ENCODE assay signal across 8 cellular contexts in the genomic region with DNA sequence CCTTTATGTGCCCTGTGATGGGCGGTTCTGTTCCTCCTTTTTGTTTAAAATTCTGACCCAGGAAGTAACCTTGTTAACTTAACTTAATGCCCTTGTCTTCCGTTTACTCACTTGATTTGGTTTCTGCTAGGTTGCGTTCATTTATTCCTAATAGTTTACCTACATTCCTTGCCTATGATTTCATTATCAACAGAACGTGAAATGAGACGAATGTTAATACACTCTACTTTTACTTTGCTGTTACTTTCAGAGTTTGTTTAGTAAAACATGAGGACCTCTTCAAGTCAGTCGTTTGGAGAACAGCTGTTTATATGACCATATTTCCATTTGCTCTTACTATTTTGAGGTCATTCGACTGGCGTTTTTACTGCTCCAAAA. TPM values are rescaled to one million over a fixed set of nuclear protein-coding genes. Genes with fewer than 3 reads are reported as not detected.
DNase-seq lines count a peak whose midpoint lies in the region; ATAC-seq and TF ChIP-seq lines count a peak whose summit lies in the region.

No MANE protein-coding gene starts in this region.

- peaks cover 21% of the 10 kb centered on the region for H3K4me1 Mint-ChIP-seq in CD4-positive, alpha-beta T cell (ENCODE audit: low read depth)
- peaks cover 19% of the 10 kb centered on the region for H3K4me1 Mint-ChIP-seq in neural crest cell

- no peak for ATAC-seq in CD4-positive, alpha-beta T cell (ENCODE audit: poor library complexity)
- ATAC-seq in HG03159 (IDR thresholded peaks at IDR 0.05; ENCODE audit: unreplicated experiment): no peak
- ATAC-seq in HG03280 (IDR thresholded peaks at IDR 0.05; ENCODE audit: unreplicated experiment): no peak
- ATAC-seq in GM18861 (IDR thresholded peaks at IDR 0.05; ENCODE audit: unreplicated experiment): no peak

- POLR2A ChIA-PET in CD4-positive, alpha-beta T cell (lab: Charles Lee): interaction anchor here (0.6 to 2.0 kb wide), 4 partner anchors 17 to 286 kb away, joined by 3 to 47 read pairs (median 11); partner anchors contain the start of genes PTPN2 and SEH1L

- H3K36me3 Mint-ChIP-seq in CD4-positive, alpha-beta T cell (ENCODE audit: low read depth): peaks cover 18% of the 10 kb centered on the region
- H3K36me3 Mint-ChIP-seq in neural crest cell (ENCODE audit: low read depth): no peaks in the 10 kb centered on the region

- CTCF ChIA-PET in CD4-positive, alpha-beta T cell (lab: Charles Lee): interaction anchor here (0.8 kb wide), 1 partner anchor 44 kb away, joined by 5 read pairs; the partner anchor contains the start of gene SEH1L

- H3K4me3 ChIP-seq in LNCaP clone FGC (ENCODE audit: low read depth, low read length): peak overlapping the region; percentile 90
- peak overlapping the region; percentile 85 for H3K4me3 ChIP-seq in effector memory CD4-positive, alpha-beta T cell (ENCODE audit: insufficient read depth, low read depth, low read length, poor library complexity, severe bottlenecking)

- intact Hi-C loops in CD4-positive, alpha-beta T cell (cut with DNase I, micrococcal nuclease): loop anchor here (1.0 to 10.0 kb wide), 7 partner anchors 43 to 735 kb away; partner anchors contain the start of genes SEH1L (in 2 of the 2), AFG3L2 (in 1 of the 2), CEP76 (in 1 of the 2) and FAM210A (in 1 of the 2)

- H3K36me3 ChIP-seq in effector memory CD4-positive, alpha-beta T cell (ENCODE audit: control insufficient read depth, insufficient read depth, low read length): no peaks in the 10 kb centered on the region

- peak overlapping the region; percentile 84 for H3K27ac ChIP-seq in CD4-positive, alpha-beta T cell (ENCODE audit: low read depth, low read length)
- H3K27ac ChIP-seq in effector memory CD4-positive, alpha-beta T cell (ENCODE audit: insufficient read depth, low read length, poor library complexity, severe bottlenecking): peak overlapping the region; percentile 89

- H3K9me3 ChIP-seq in CD4-positive, alpha-beta T cell (ENCODE audit: control insufficient read depth, low read length): no peaks in the 10 kb centered on the region
- no peaks in the 10 kb centered on the region for H3K9me3 ChIP-seq in effector memory CD4-positive, alpha-beta T cell (ENCODE audit: control insufficient read depth, low read length)

- H3K4me3 Mint-ChIP-seq in CD4-positive, alpha-beta T cell: no peak overlapping the region
- no peak overlapping the region for H3K4me3 Mint-ChIP-seq in neural crest cell

- H3K9me3 Mint-ChIP-seq in CD4-positive, alpha-beta T cell: no peaks in the 10 kb centered on the region
- H3K9me3 Mint-ChIP-seq in neural crest cell: no peaks in the 10 kb centered on the region

- H3K4me1 ChIP-seq in effector memory CD4-positive, alpha-beta T cell (ENCODE audit: control insufficient read depth, insufficient read depth, low read length, poor library complexity, severe bottlenecking): peaks cover 10% of the 10 kb centered on the region

- H3K27me3 Mint-ChIP-seq in CD4-positive, alpha-beta T cell: no peaks in the 10 kb centered on the region
- no peaks in the 10 kb centered on the region for H3K27me3 Mint-ChIP-seq in neural crest cell (ENCODE audit: low read depth)

- no peaks in the 10 kb centered on the region for H3K27me3 ChIP-seq in CD4-positive, alpha-beta T cell (ENCODE audit: control insufficient read depth, insufficient read depth, low read length)
- no peaks in the 10 kb centered on the region for H3K27me3 ChIP-seq in effector memory CD4-positive, alpha-beta T cell (replicated peaks; ENCODE audit: control insufficient read depth, insufficient read depth, low read length, poor library complexity, severe bottlenecking)

- no peak for DNase-seq in CD4-positive, alpha-beta T cell
- DNase-seq in LNCaP clone FGC (ENCODE audit: low read depth) (no peak), neural crest cell (ENCODE audit: low read depth, low spot score) (no peak), NCI-H1694 (lab: John Stamatoyannopoulos, UW) (no peak)
- no peak for DNase-seq in effector memory CD4-positive, alpha-beta T cell

- H3K27ac Mint-ChIP-seq in CD4-positive, alpha-beta T cell: peak overlapping the region; percentile 83
- peak overlapping the region; percentile 96 for H3K27ac Mint-ChIP-seq in neural crest cell (ENCODE audit: unreplicated experiment)

- no peak for TF ChIP-seq CTCF in CD4-positive, alpha-beta T cell (IDR thresholded peaks at IDR 0.05)
- TF ChIP-seq CTCF in LNCaP clone FGC (IDR thresholded peaks at IDR 0.05; ENCODE audit: control insufficient read depth, extremely low read depth, insufficient read depth) (no peak), neural crest cell (conservative IDR thresholded peaks at IDR 0.05) (no peak)

RNA-seq across cellular contexts. Expression of gene CEP192, which starts 0.7 kb away (rescaled TPM):
- 10 to 100 TPM; 23.4 to 25.0 TPM for total RNA-seq in CD4-positive, alpha-beta T cell
- 39.6 and 39.9 TPM in 2 replicates for total RNA-seq in neural crest cell

RNA-seq across cellular contexts. Expression of gene SEH1L, which starts 44.0 kb away (rescaled TPM):
- total RNA-seq in CD4-positive, alpha-beta T cell: 10 to 100 TPM; 23.9 to 26.7 TPM
- total RNA-seq in neural crest cell: 64.2 and 74.5 TPM in 2 replicates
